In genomic region chr9:133372144-133372543, GRCh38 we compare ENCODE assay signal across 11 cellular contexts. TPM values are rescaled to one million over a fixed set of nuclear protein-coding genes. Genes with fewer than 3 reads are reported as not detected.
DNase-seq lines count a peak whose midpoint lies in the region; ATAC-seq, FAIRE-seq and TF ChIP-seq lines count a peak whose summit lies in the region.
"Had no signal": no experiment of that assay in that cellular context is flagged by ENCODE, and none has a peak within 500 bp of the region (broad histone marks: within the 10 kb centered on the region; RNA-seq: fewer than 3 reads in every experiment).

No MANE protein-coding gene starts in this region.

- dilution Hi-C loops in keratinocyte (cut with MboI; ENCODE audit: extremely low pct_ligation_motif_present, low sequenced_read_pairs) = no loop called here

- H3K4me2 ChIP-seq in keratinocyte (ENCODE audit: control insufficient read depth, extremely low read depth, insufficient read depth, low read depth, low read length) = peak overlapping the region; percentile 73

- TF ChIP-seq CTCF in keratinocyte (optimal IDR thresholded peaks at IDR 0.05 in 1 of 3, IDR thresholded peaks at IDR 0.05 in 1 of 3, conservative IDR thresholded peaks at IDR 0.05 in 1 of 3; ENCODE audit: extremely low read depth in 1 of 3, insufficient read depth in 2 of 3, low read length in 3 of 3) (no peak), stomach (IDR thresholded peaks at IDR 0.05) (no peak), upper lobe of left lung (IDR thresholded peaks at IDR 0.05) (no peak), GM13976 (IDR thresholded peaks at IDR 0.05; ENCODE audit: borderline replicate concordance, control extremely low read depth, extremely low read depth, insufficient read depth, missing control alignments) (no peak)

- H3K36me3 ChIP-seq in keratinocyte (ENCODE audit: control insufficient read depth in 2 of 2, extremely low read depth in 1 of 2, insufficient read depth in 2 of 2, low read length in 2 of 2) (peaks cover 26 to 37% of the 10 kb centered on the region in 2 experiments), stomach (peaks cover 25 to 43% (median 35%) of the 10 kb centered on the region in 4 donors), upper lobe of left lung (peaks cover 4 to 41% (median 10%) of the 10 kb centered on the region in 4 donors)

- peaks cover 53% of the 10 kb centered on the region for H3K4me1 ChIP-seq in keratinocyte (ENCODE audit: control insufficient read depth, extremely low read depth, insufficient read depth, low read length)
- H3K4me1 ChIP-seq in stomach = peaks cover 75 to 94% (median 85%) of the 10 kb centered on the region in 4 donors
- H3K4me1 ChIP-seq in upper lobe of left lung = peaks cover 62 to 82% (median 74%) of the 10 kb centered on the region in 4 donors

- H3K9ac ChIP-seq in keratinocyte (ENCODE audit: control insufficient read depth, extremely low read depth, insufficient read depth, low read length) = no peak overlapping the region

- no peak for DNase-seq in activated T-cell treated with anti-CD3 and anti-CD28 coated beads, Interleukin-2, amount 50 U/mL, for 72 hours
- DNase-seq in activated T-cell treated with anti-CD3 and anti-CD28 coated beads, Interleukin-2, amount 50 U/mL, for 1 hour = no peak
- no peak for DNase-seq in activated T-helper 1 cell treated with anti-CD3 and anti-CD28 coated beads, Interleukin-12 subunit alpha, Interleukin-12 subunit beta, Interleukin-2, Interleukin-4 antibody, amounts not matched to agents 30 ng/mL and 10 ng/mL and 1 ng/mL, durations not matched to agents 14 hours and 24 hours and 36 hours (ENCODE audit: low spot score)
- DNase-seq in keratinocyte (ENCODE audit: low read depth, low spot score) (no peak), stomach (no peak), upper lobe of left lung (no peak), NCI-H1105 treated with DMSO at 0.1 percent for 48 hours (lab: John Stamatoyannopoulos, UW) (no peak), GM13976 (ENCODE audit: low spot score) (no peak)
- DNase-seq: adrenal gland, IMR-90 had no signal

- 53 to 64% (median 58%) methylated on average over 7 of the region's 7 CpGs for WGBS in stomach, 5 donors
- WGBS in upper lobe of left lung, 2 donors = 87 to 88% methylated on average over 6 to 7 of the region's 7 CpGs

- H3K27ac ChIP-seq in keratinocyte (ENCODE audit: control insufficient read depth, insufficient read depth, low read length) = no peak overlapping the region
- peak overlapping the region in 4 of 5 donors; percentile 7 to 73 (median 62) for H3K27ac ChIP-seq in stomach
- H3K27ac ChIP-seq in upper lobe of left lung = peak overlapping the region in 1 of 4 donors; percentile 62

- in situ Hi-C loops in GM13976 (cut with MboI; ENCODE audit: low sequenced_read_pairs, unreplicated experiment) = no loop called here

- TF ChIP-seq EP300 in stomach (IDR thresholded peaks at IDR 0.05) (no peak), upper lobe of left lung (IDR thresholded peaks at IDR 0.05) (no peak)

- intact Hi-C loops in activated T-helper 1 cell treated with anti-CD3 and anti-CD28 coated beads, Interleukin-12 subunit alpha, Interleukin-12 subunit beta, Interleukin-2, Interleukin-4 antibody, amounts not matched to agents 30 ng/mL and 10 ng/mL and 1 ng/mL, durations not matched to agents 14 hours and 24 hours and 36 hours (cut with micrococcal nuclease) = loop anchor here (10.0 kb wide), 1 partner anchor 1017 kb away; the partner anchor contains the start of gene SETX
- intact Hi-C loops in stomach (cut with DNase I; ENCODE audit: low total_unique reads) = no loop called here

- H3K27ac Mint-ChIP-seq in activated T-cell treated with anti-CD3 and anti-CD28 coated beads, Interleukin-2, amount 50 U/mL, for 72 hours = peak overlapping the region; percentile 100
- peak overlapping the region; percentile 76 for H3K27ac Mint-ChIP-seq in activated T-helper 1 cell treated with anti-CD3 and anti-CD28 coated beads, Interleukin-12 subunit alpha, Interleukin-12 subunit beta, Interleukin-2, Interleukin-4 antibody, amounts not matched to agents 30 ng/mL and 10 ng/mL and 1 ng/mL, durations not matched to agents 14 hours and 24 hours and 36 hours

- H3K27me3 ChIP-seq in keratinocyte (ENCODE audit: control insufficient read depth, extremely low read depth, insufficient read depth, low read length) (no peaks in the 10 kb centered on the region), stomach (no peaks in the 10 kb centered on the region), upper lobe of left lung (no peaks in the 10 kb centered on the region)
- H3K27me3 ChIP-seq: adrenal gland had no signal

- peaks cover 8% of the 10 kb centered on the region for H3K9me1 ChIP-seq in keratinocyte (ENCODE audit: control insufficient read depth, extremely low read depth, insufficient read depth, low read length)

- no peaks in the 10 kb centered on the region for H3K9me3 Mint-ChIP-seq in activated T-cell treated with anti-CD3 and anti-CD28 coated beads, Interleukin-2, amount 50 U/mL, for 72 hours
- no peaks in the 10 kb centered on the region for H3K9me3 Mint-ChIP-seq in activated T-helper 1 cell treated with anti-CD3 and anti-CD28 coated beads, Interleukin-12 subunit alpha, Interleukin-12 subunit beta, Interleukin-2, Interleukin-4 antibody, amounts not matched to agents 30 ng/mL and 10 ng/mL and 1 ng/mL, durations not matched to agents 14 hours and 24 hours and 36 hours

- peaks cover 56% of the 10 kb centered on the region for H4K20me1 ChIP-seq in keratinocyte (ENCODE audit: control insufficient read depth, extremely low read depth, insufficient read depth, low read length)

- peaks cover 78% of the 10 kb centered on the region for H3K4me1 Mint-ChIP-seq in activated T-cell treated with anti-CD3 and anti-CD28 coated beads, Interleukin-2, amount 50 U/mL, for 72 hours (ENCODE audit: low read depth)
- H3K4me1 Mint-ChIP-seq in activated T-helper 1 cell treated with anti-CD3 and anti-CD28 coated beads, Interleukin-12 subunit alpha, Interleukin-12 subunit beta, Interleukin-2, Interleukin-4 antibody, amounts not matched to agents 30 ng/mL and 10 ng/mL and 1 ng/mL, durations not matched to agents 14 hours and 24 hours and 36 hours (ENCODE audit: low read depth) = peaks cover 56% of the 10 kb centered on the region

- no peaks in the 10 kb centered on the region for H3K27me3 Mint-ChIP-seq in activated T-cell treated with anti-CD3 and anti-CD28 coated beads, Interleukin-2, amount 50 U/mL, for 72 hours (ENCODE audit: low read depth)
- no peaks in the 10 kb centered on the region for H3K27me3 Mint-ChIP-seq in activated T-helper 1 cell treated with anti-CD3 and anti-CD28 coated beads, Interleukin-12 subunit alpha, Interleukin-12 subunit beta, Interleukin-2, Interleukin-4 antibody, amounts not matched to agents 30 ng/mL and 10 ng/mL and 1 ng/mL, durations not matched to agents 14 hours and 24 hours and 36 hours (ENCODE audit: insufficient read depth)

- H3K4me3 ChIP-seq in keratinocyte (ENCODE audit: control insufficient read depth in 2 of 3, extremely low read depth in 1 of 3, insufficient read depth in 2 of 3, low read depth in 1 of 3, low read length in 3 of 3) = no peak overlapping the region
- peak overlapping the region in 1 of 4 donors; percentile 2 for H3K4me3 ChIP-seq in stomach
- H3K4me3 ChIP-seq in upper lobe of left lung = no peak overlapping the region
- H3K4me3 ChIP-seq: adrenal gland had no signal

- ATAC-seq in activated T-cell treated with anti-CD3 and anti-CD28 coated beads, Interleukin-2, amount 50 U/mL, for 72 hours (replicated peaks in 1 of 2) = no peak
- no peak for ATAC-seq in upper lobe of left lung (ENCODE audit: low FRiP score in 2 of 2)

- H3K36me3 Mint-ChIP-seq in activated T-cell treated with anti-CD3 and anti-CD28 coated beads, Interleukin-2, amount 50 U/mL, for 72 hours (ENCODE audit: insufficient read depth in 2 of 2) = peaks cover 43 to 53% of the 10 kb centered on the region in 2 donors
- H3K36me3 Mint-ChIP-seq in activated T-helper 1 cell treated with anti-CD3 and anti-CD28 coated beads, Interleukin-12 subunit alpha, Interleukin-12 subunit beta, Interleukin-2, Interleukin-4 antibody, amounts not matched to agents 30 ng/mL and 10 ng/mL and 1 ng/mL, durations not matched to agents 14 hours and 24 hours and 36 hours (ENCODE audit: low read depth) = peaks cover 44% of the 10 kb centered on the region

- no peak overlapping the region for H2AFZ ChIP-seq in keratinocyte (ENCODE audit: control insufficient read depth, low read length)

- no peaks in the 10 kb centered on the region for H3K9me3 ChIP-seq in keratinocyte (ENCODE audit: control insufficient read depth, low read depth, low read length)
- H3K9me3 ChIP-seq in stomach = no peaks in the 10 kb centered on the region
- no peaks in the 10 kb centered on the region for H3K9me3 ChIP-seq in upper lobe of left lung
- H3K9me3 ChIP-seq: adrenal gland had no signal

- peaks cover 84% of the 10 kb centered on the region for H3K79me2 ChIP-seq in keratinocyte (ENCODE audit: control insufficient read depth, insufficient read depth, low read length)

- H3K4me3 Mint-ChIP-seq in activated T-cell treated with anti-CD3 and anti-CD28 coated beads, Interleukin-2, amount 50 U/mL, for 72 hours = peak overlapping the region; percentile 94 to 96
- peak overlapping the region; percentile 83 for H3K4me3 Mint-ChIP-seq in activated T-helper 1 cell treated with anti-CD3 and anti-CD28 coated beads, Interleukin-12 subunit alpha, Interleukin-12 subunit beta, Interleukin-2, Interleukin-4 antibody, amounts not matched to agents 30 ng/mL and 10 ng/mL and 1 ng/mL, durations not matched to agents 14 hours and 24 hours and 36 hours

- no peak for FAIRE-seq in keratinocyte (lab: Jason Lieb, UNC)
- FAIRE-seq: G401.6 had no signal

- TF ChIP-seq POLR2A in stomach (IDR thresholded peaks at IDR 0.05) = no peak
- TF ChIP-seq POLR2A in upper lobe of left lung (IDR thresholded peaks at IDR 0.05) = no peak

RNA-seq across cellular contexts. Expression of gene SURF4, which starts 3.7 kb away (rescaled TPM):
- total RNA-seq in activated T-cell treated with anti-CD3 and anti-CD28 coated beads, Interleukin-2, amount 50 U/mL, for 72 hours = 100 to 1,000 TPM; 426 to 494 TPM
- 236 and 242 TPM in 2 replicates for total RNA-seq in activated T-helper 1 cell treated with anti-CD3 and anti-CD28 coated beads, Interleukin-12 subunit alpha, Interleukin-12 subunit beta, Interleukin-2, Interleukin-4 antibody, amounts not matched to agents 30 ng/mL and 10 ng/mL and 1 ng/mL, durations not matched to agents 14 hours and 24 hours and 36 hours
- polyA plus RNA-seq in keratinocyte (120 to 232 TPM (median 153 TPM) in 3 replicates), stomach (10 to 100 TPM; 26.4 to 57.0 (median 42.4) TPM)
- polyA plus RNA-seq in keratinocyte (2011; ENCODE audit: low read depth) = 60.5 TPM
- polyA plus RNA-seq in keratinocyte (2011; cell fraction: cytosol; rRNA removed) = 123 and 124 TPM in 2 replicates
- 238 and 252 TPM in 2 replicates for polyA plus RNA-seq in keratinocyte (2011; cell fraction: nucleus; rRNA removed)
- polyA plus RNA-seq in keratinocyte (2012; ENCODE audit: low replicate concordance) = 98.3 and 183 TPM in 2 replicates
- 166 to 368 TPM (median 173 TPM) in 3 replicates for polyA minus RNA-seq in keratinocyte
- polyA minus RNA-seq in keratinocyte (2011; cell fraction: cytosol; rRNA and poly(A)+ RNA removed) = 206 TPM
- polyA minus RNA-seq in keratinocyte (2011; cell fraction: nucleus; rRNA and poly(A)+ RNA removed) = 165 and 207 TPM in 2 replicates
- total RNA-seq in stomach (100 to 1,000 TPM; 123 to 200 (median 147) TPM), upper lobe of left lung (100 to 1,000 TPM in 5 of 6 donors, 10 to 100 TPM in 1; 66.0 to 208 (median 137) TPM)

RNA-seq across cellular contexts. Expression of gene STKLD1, which starts 4.0 kb away (rescaled TPM):
- 1 to 10 TPM in 1 of 2 donors, under 1 TPM in 1; 0.88 to 1.3 TPM for total RNA-seq in activated T-cell treated with anti-CD3 and anti-CD28 coated beads, Interleukin-2, amount 50 U/mL, for 72 hours
- 0.64 and 1.5 TPM in 2 replicates for total RNA-seq in activated T-helper 1 cell treated with anti-CD3 and anti-CD28 coated beads, Interleukin-12 subunit alpha, Interleukin-12 subunit beta, Interleukin-2, Interleukin-4 antibody, amounts not matched to agents 30 ng/mL and 10 ng/mL and 1 ng/mL, durations not matched to agents 14 hours and 24 hours and 36 hours
- polyA plus RNA-seq in keratinocyte (0.39 to 0.77 TPM in 2 of 3 replicates, not detected in the other), stomach (1 to 10 TPM; 1.3 to 2.6 (median 1.9) TPM)
- polyA plus RNA-seq in keratinocyte (2011; ENCODE audit: low read depth) = 0.09 TPM
- 0.18 and 0.35 TPM in 2 replicates for polyA plus RNA-seq in keratinocyte (2011; cell fraction: cytosol; rRNA removed)
- 1.2 and 2.5 TPM in 2 replicates for polyA plus RNA-seq in keratinocyte (2011; cell fraction: nucleus; rRNA removed)
- polyA plus RNA-seq in keratinocyte (2012; ENCODE audit: low replicate concordance) = 0.39 and 0.86 TPM in 2 replicates
- polyA minus RNA-seq in keratinocyte = not detected in 3 replicates
- not detected for polyA minus RNA-seq in keratinocyte (2011; cell fraction: cytosol; rRNA and poly(A)+ RNA removed)
- 0.85 TPM in 1 of 2 replicates, not detected in the other for polyA minus RNA-seq in keratinocyte (2011; cell fraction: nucleus; rRNA and poly(A)+ RNA removed)
- total RNA-seq in stomach (not detected), upper lobe of left lung (1 to 10 TPM in 3 of 6 donors, under 1 TPM in 1, not detected in 2; 0.59 to 3.1 (median 1.6) TPM)

RNA-seq across cellular contexts. Expression of gene SURF2, which starts 15.8 kb away (rescaled TPM):
- 10 to 100 TPM; 14.7 to 19.9 TPM for total RNA-seq in activated T-cell treated with anti-CD3 and anti-CD28 coated beads, Interleukin-2, amount 50 U/mL, for 72 hours
- 28.6 and 30.9 TPM in 2 replicates for total RNA-seq in activated T-helper 1 cell treated with anti-CD3 and anti-CD28 coated beads, Interleukin-12 subunit alpha, Interleukin-12 subunit beta, Interleukin-2, Interleukin-4 antibody, amounts not matched to agents 30 ng/mL and 10 ng/mL and 1 ng/mL, durations not matched to agents 14 hours and 24 hours and 36 hours
- polyA plus RNA-seq in keratinocyte (21.2 to 29.0 TPM (median 28.2 TPM) in 3 replicates), stomach (10 to 100 TPM; 45.4 to 54.4 (median 47.1) TPM)
- polyA plus RNA-seq in keratinocyte (2011; ENCODE audit: low read depth) = 26.6 TPM
- 21.7 and 46.2 TPM in 2 replicates for polyA plus RNA-seq in keratinocyte (2011; cell fraction: cytosol; rRNA removed)
- 10.8 and 13.1 TPM in 2 replicates for polyA plus RNA-seq in keratinocyte (2011; cell fraction: nucleus; rRNA removed)
- 38.6 and 45.6 TPM in 2 replicates for polyA plus RNA-seq in keratinocyte (2012; ENCODE audit: low replicate concordance)
- 7.5 to 19.6 TPM (median 10.1 TPM) in 3 replicates for polyA minus RNA-seq in keratinocyte
- 34.5 TPM for polyA minus RNA-seq in keratinocyte (2011; cell fraction: cytosol; rRNA and poly(A)+ RNA removed)
- 5.5 and 5.9 TPM in 2 replicates for polyA minus RNA-seq in keratinocyte (2011; cell fraction: nucleus; rRNA and poly(A)+ RNA removed)
- total RNA-seq in stomach (10 to 100 TPM in 2 of 5 donors, 1 to 10 TPM in 3; 1.8 to 75.3 (median 7.1) TPM), upper lobe of left lung (10 to 100 TPM; 18.1 to 31.5 (median 21.7) TPM)

RNA-seq across cellular contexts. Expression of gene SURF1, which starts 15.9 kb away (rescaled TPM):
- 10 to 100 TPM; 32.7 to 33.4 TPM for total RNA-seq in activated T-cell treated with anti-CD3 and anti-CD28 coated beads, Interleukin-2, amount 50 U/mL, for 72 hours
- 36.3 and 37.7 TPM in 2 replicates for total RNA-seq in activated T-helper 1 cell treated with anti-CD3 and anti-CD28 coated beads, Interleukin-12 subunit alpha, Interleukin-12 subunit beta, Interleukin-2, Interleukin-4 antibody, amounts not matched to agents 30 ng/mL and 10 ng/mL and 1 ng/mL, durations not matched to agents 14 hours and 24 hours and 36 hours
- polyA plus RNA-seq in keratinocyte (31.1 to 34.0 TPM (median 32.9 TPM) in 3 replicates), stomach (100 to 1,000 TPM in 1 of 3 donors, 10 to 100 TPM in 2; 92.5 to 118 (median 95.5) TPM)
- 18.6 TPM for polyA plus RNA-seq in keratinocyte (2011; ENCODE audit: low read depth)
- polyA plus RNA-seq in keratinocyte (2011; cell fraction: cytosol; rRNA removed) = 29.0 and 29.1 TPM in 2 replicates
- 23.9 and 24.3 TPM in 2 replicates for polyA plus RNA-seq in keratinocyte (2011; cell fraction: nucleus; rRNA removed)
- 28.9 and 30.4 TPM in 2 replicates for polyA plus RNA-seq in keratinocyte (2012; ENCODE audit: low replicate concordance)
- 13.5 to 15.6 TPM (median 15.2 TPM) in 3 replicates for polyA minus RNA-seq in keratinocyte
- polyA minus RNA-seq in keratinocyte (2011; cell fraction: cytosol; rRNA and poly(A)+ RNA removed) = 11.5 TPM
- polyA minus RNA-seq in keratinocyte (2011; cell fraction: nucleus; rRNA and poly(A)+ RNA removed) = 5.4 and 6.2 TPM in 2 replicates
- total RNA-seq in stomach (10 to 100 TPM in 3 of 5 donors, 1 to 10 TPM in 2; 1.7 to 46.9 (median 22.6) TPM), upper lobe of left lung (10 to 100 TPM; 25.1 to 64.8 (median 45.5) TPM)

RNA-seq across cellular contexts. Expression of gene RPL7A, which starts 24.1 kb away (rescaled TPM):
- 1,000 to 10,000 TPM; 2,529 to 2,856 TPM for total RNA-seq in activated T-cell treated with anti-CD3 and anti-CD28 coated beads, Interleukin-2, amount 50 U/mL, for 72 hours
- 2,401 and 2,463 TPM in 2 replicates for total RNA-seq in activated T-helper 1 cell treated with anti-CD3 and anti-CD28 coated beads, Interleukin-12 subunit alpha, Interleukin-12 subunit beta, Interleukin-2, Interleukin-4 antibody, amounts not matched to agents 30 ng/mL and 10 ng/mL and 1 ng/mL, durations not matched to agents 14 hours and 24 hours and 36 hours
- 2,394 to 3,298 TPM (median 2,684 TPM) in 3 replicates for polyA plus RNA-seq in keratinocyte
- polyA plus RNA-seq in keratinocyte (2011; ENCODE audit: low read depth) = 1,320 TPM
- polyA plus RNA-seq in keratinocyte (2011; cell fraction: cytosol; rRNA removed) = 3,782 and 4,157 TPM in 2 replicates
- polyA plus RNA-seq in keratinocyte (2011; cell fraction: nucleus; rRNA removed) = 1,072 and 1,201 TPM in 2 replicates
- polyA plus RNA-seq in keratinocyte (2012; ENCODE audit: low replicate concordance) = 2,384 and 2,909 TPM in 2 replicates
- polyA minus RNA-seq in keratinocyte = 1,498 to 3,012 TPM (median 2,133 TPM) in 3 replicates
- polyA minus RNA-seq in keratinocyte (2011; cell fraction: cytosol; rRNA and poly(A)+ RNA removed) = 1,283 TPM
- polyA minus RNA-seq in keratinocyte (2011; cell fraction: nucleus; rRNA and poly(A)+ RNA removed) = 279 and 333 TPM in 2 replicates
- 1,000 to 10,000 TPM in 4 of 5 donors, 100 to 1,000 TPM in 1; 809 to 1,438 (median 1,206) TPM for total RNA-seq in stomach
- polyA plus RNA-seq in stomach = 1,000 to 10,000 TPM; 3,101 to 4,243 (median 3,368) TPM
- 1,000 to 10,000 TPM in 4 of 6 donors, 100 to 1,000 TPM in 2; 840 to 1,613 (median 1,352) TPM for total RNA-seq in upper lobe of left lung
